ENCODE assay signal across 21 cellular contexts in the genomic region with DNA sequence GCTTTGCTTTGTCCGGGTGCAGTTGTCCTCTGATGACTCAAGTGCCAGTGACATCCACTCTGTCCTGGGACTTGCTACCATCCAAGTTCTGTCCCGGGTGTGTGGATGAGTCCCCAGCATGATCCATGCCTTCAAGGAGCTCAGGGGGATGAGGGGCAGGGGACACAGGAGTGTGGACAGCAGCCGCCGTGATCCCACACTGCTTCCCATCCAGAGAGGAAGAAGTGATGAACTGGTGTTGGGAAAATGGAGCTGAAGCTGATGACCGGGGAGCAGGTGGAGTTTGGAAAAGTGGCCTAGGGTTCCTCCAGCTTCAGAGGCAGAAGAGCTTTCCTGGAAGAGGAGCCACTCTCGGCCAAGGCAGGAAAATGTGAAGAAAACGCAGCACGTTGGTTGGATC.
"Had no signal": no experiment of that assay in that cellular context is flagged by ENCODE, and none has a peak within 500 bp of the region (broad histone marks: within the 10 kb centered on the region; RNA-seq: fewer than 3 reads in every experiment).

No MANE protein-coding gene starts in this region.

- H3K4me1 ChIP-seq: gastroesophageal sphincter, heart left ventricle, tibial nerve had no signal

- H3K27ac Mint-ChIP-seq: activated B cell treated with CpG ODN at 0.5 μM for 24 hours; activated CD8-positive, alpha-beta T cell treated with anti-CD3 and anti-CD28 coated beads for 36 hours had no signal

- H3K27ac ChIP-seq: brain microvascular endothelial cell, gastroesophageal sphincter, heart left ventricle, tibial nerve had no signal

- H3K27me3 ChIP-seq: brain microvascular endothelial cell, gastroesophageal sphincter, heart left ventricle, tibial nerve had no signal

- DNase-seq: activated B cell treated with CpG ODN at 0.5 μM for 24 hours; activated CD4-positive, alpha-beta T cell treated with anti-CD3 and anti-CD28 coated beads for 48 hours; activated CD8-positive, alpha-beta T cell treated with anti-CD3 and anti-CD28 coated beads for 36 hours; activated naive CD4-positive, alpha-beta T cell; aorta; brain microvascular endothelial cell; cortex of kidney; effector CD4-positive, alpha-beta T cell; heart left ventricle; mesenchymal stem cell; occipital lobe; SHP77 treated with DMSO at 0.1 percent for 48 hours; stimulated activated naive CD4-positive, alpha-beta T cell treated with Interleukin-2 at 50 U/mL for 16 hours; T-helper 1 cell; T-helper 9 cell had no signal

- H3K36me3 ChIP-seq: brain microvascular endothelial cell, gastroesophageal sphincter, heart left ventricle, tibial nerve had no signal

- H3K4me1 Mint-ChIP-seq: activated B cell treated with CpG ODN at 0.5 μM for 24 hours; central memory CD8-positive, alpha-beta T cell; naive thymus-derived CD8-positive, alpha-beta T cell had no signal

- ATAC-seq: activated CD8-positive, alpha-beta T cell treated with anti-CD3 and anti-CD28 coated beads for 36 hours; esophagus mucosa; gastroesophageal sphincter; heart left ventricle; naive thymus-derived CD8-positive, alpha-beta T cell; SK-N-SH treated with all-trans-retinoic acid at 6 μM for 48 hours had no signal

- H3K4me3 ChIP-seq: gastroesophageal sphincter, heart left ventricle, tibial nerve had no signal

- H3K27me3 Mint-ChIP-seq: activated CD8-positive, alpha-beta T cell treated with anti-CD3 and anti-CD28 coated beads for 36 hours had no signal

- H3K4me3 Mint-ChIP-seq: activated B cell treated with CpG ODN at 0.5 μM for 24 hours; activated CD8-positive, alpha-beta T cell treated with anti-CD3 and anti-CD28 coated beads for 36 hours; central memory CD8-positive, alpha-beta T cell; naive thymus-derived CD8-positive, alpha-beta T cell had no signal
